In the genomic region with DNA sequence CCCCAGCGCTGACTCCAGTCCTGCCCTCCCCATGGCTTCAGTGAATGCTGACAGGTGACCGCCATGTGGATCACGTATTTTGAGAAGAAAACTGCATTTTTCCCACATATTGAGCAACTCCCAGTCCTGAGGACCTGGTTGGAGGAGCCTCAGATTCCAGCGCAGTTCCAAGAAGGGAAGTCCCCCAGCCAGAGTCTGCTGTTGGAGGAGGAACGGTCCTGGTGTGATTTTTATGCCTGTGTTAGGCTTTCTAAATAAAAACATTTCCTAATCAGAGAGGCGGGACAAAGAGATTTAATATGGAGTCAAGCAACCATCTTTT, we compare ENCODE assay signal across 21 cellular contexts. TPM values are rescaled to one million over a fixed set of nuclear protein-coding genes. Genes with fewer than 3 reads are reported as not detected.
"Had no signal": no experiment of that assay in that cellular context is flagged by ENCODE, and none has a peak within 500 bp of the region (broad histone marks: within the 10 kb centered on the region; RNA-seq: fewer than 3 reads in every experiment).

No MANE protein-coding gene starts in this region.

- ATAC-seq: activated CD4-positive, alpha-beta T cell treated with anti-CD3 and anti-CD28 coated beads for 36 hours; activated T-cell treated with anti-CD3 and anti-CD28 coated beads, Interleukin-2, amount 50 U/mL, for 4 hours; foreskin keratinocyte; stimulated activated naive CD8-positive, alpha-beta T cell treated with anti-CD3 and anti-CD28 coated beads, Interleukin-15, Interleukin-2, amounts not matched to agents 100 U/mL and 50 U/mL, for 24 hours had no signal

- FAIRE-seq: astrocyte had no signal

- H3K27ac ChIP-seq: adrenal gland, epithelial cell of prostate, foreskin keratinocyte, neural progenitor cell, thyroid gland had no signal

- H3K9me3 ChIP-seq: adrenal gland, thyroid gland had no signal

- H3K36me3 ChIP-seq: adrenal gland, neural progenitor cell, thyroid gland had no signal

- H2AFZ ChIP-seq: neural progenitor cell had no signal

- H3K4me1 ChIP-seq: foreskin keratinocyte, neural progenitor cell had no signal

- H3K9ac ChIP-seq: neural progenitor cell had no signal

- H3K4me3 ChIP-seq: adrenal gland, neural progenitor cell, thyroid gland had no signal

- DNase-seq: activated B cell treated with CpG ODN at 0.5 μM for 24 hours; activated CD4-positive, alpha-beta T cell treated with anti-CD3 and anti-CD28 coated beads for 36 hours; activated CD4-positive, alpha-beta T cell treated with anti-CD3 and anti-CD28 coated beads, Interleukin-2, amount 50 U/mL, for 4 hours; activated CD8-positive, alpha-beta memory T cell treated with anti-CD3 and anti-CD28 coated beads for 24 hours; activated naive CD4-positive, alpha-beta T cell; activated T-cell treated with anti-CD3 and anti-CD28 coated beads, Interleukin-2, amount 50 U/mL, for 4 hours; cortex of kidney; endodermal cell; foreskin keratinocyte; mesendoderm; naive B cell; stimulated activated CD4-positive, alpha-beta T cell treated with anti-CD3 and anti-CD28 coated beads, Interleukin-4, amount 100 ng/mL, for 24 hours; stimulated activated naive CD8-positive, alpha-beta T cell treated with anti-CD3 and anti-CD28 coated beads, Interleukin-15, Interleukin-2, amounts not matched to agents 100 U/mL and 50 U/mL, for 24 hours; T-helper 9 cell; thyroid gland had no signal

- H3K27me3 ChIP-seq: adrenal gland, neural progenitor cell, thyroid gland had no signal

- H3K4me2 ChIP-seq: neural progenitor cell had no signal

RNA-seq across cellular contexts. Expression of a gene that starts 32.3 kb away (rescaled TPM):
- total RNA-seq: foreskin keratinocyte had no signal
- polyA plus RNA-seq: foreskin keratinocyte had no signal

RNA-seq across cellular contexts. Expression of a gene that starts 40.8 kb away (rescaled TPM):
- total RNA-seq: activated B cell treated with CpG ODN at 0.5 μM for 24 hours; activated T-helper 2 cell treated with anti-CD3 and anti-CD28 coated beads, Interferon-gamma antibody, Interleukin-2, Interleukin-4, amounts not matched to agents 10 μg/mL and 5 μg/mL and 100 μg/mL, durations not matched to agents 14 hours and 24 hours and 36 hours; T-helper 1 cell treated with Interleukin-12 subunit alpha and Interleukin-12 subunit beta and Interleukin-4 antibody, amounts not matched to agents 30 ng/mL and 1 ng/mL, for 36 hours had no signal
